In genomic region chr4:38099020-38099600, GRCh38 we compare ENCODE assay signal across 2 cellular contexts.
TF ChIP-seq lines count a peak whose summit lies in the region.

No MANE protein-coding gene starts in this region.

TF ChIP-seq in SK-N-SH, 30 proteins besides CTCF, POLR2A, EP300 and RAD21 (continued from another document):
- TF ChIP-seq IRF3 (IDR thresholded peaks at IDR 0.05; ENCODE audit: low read depth, low read length) (no peak), NFIC (IDR thresholded peaks at IDR 0.05; ENCODE audit: borderline replicate concordance) (no peak), NRF1 (IDR thresholded peaks at IDR 0.05; ENCODE audit: low read depth, low read length) (no peak), SIN3A (IDR thresholded peaks at IDR 0.05; ENCODE audit: borderline replicate concordance, low read depth, low read length) (no peak), YY1 (IDR thresholded peaks at IDR 0.05; ENCODE audit: low read depth) (no peak), MXI1 (IDR thresholded peaks at IDR 0.05; ENCODE audit: low read depth, low read length) (no peak), USF1 (IDR thresholded peaks at IDR 0.05; ENCODE audit: borderline replicate concordance, low read depth) (no peak), GATA2 (CRISPR knock-in tag; IDR thresholded peaks at IDR 0.05) (no peak), FOSL2 (IDR thresholded peaks at IDR 0.05; ENCODE audit: borderline replicate concordance, low read depth) (no peak), TCF12 (IDR thresholded peaks at IDR 0.05) (no peak)
- TF ChIP-seq, protein P1, sequence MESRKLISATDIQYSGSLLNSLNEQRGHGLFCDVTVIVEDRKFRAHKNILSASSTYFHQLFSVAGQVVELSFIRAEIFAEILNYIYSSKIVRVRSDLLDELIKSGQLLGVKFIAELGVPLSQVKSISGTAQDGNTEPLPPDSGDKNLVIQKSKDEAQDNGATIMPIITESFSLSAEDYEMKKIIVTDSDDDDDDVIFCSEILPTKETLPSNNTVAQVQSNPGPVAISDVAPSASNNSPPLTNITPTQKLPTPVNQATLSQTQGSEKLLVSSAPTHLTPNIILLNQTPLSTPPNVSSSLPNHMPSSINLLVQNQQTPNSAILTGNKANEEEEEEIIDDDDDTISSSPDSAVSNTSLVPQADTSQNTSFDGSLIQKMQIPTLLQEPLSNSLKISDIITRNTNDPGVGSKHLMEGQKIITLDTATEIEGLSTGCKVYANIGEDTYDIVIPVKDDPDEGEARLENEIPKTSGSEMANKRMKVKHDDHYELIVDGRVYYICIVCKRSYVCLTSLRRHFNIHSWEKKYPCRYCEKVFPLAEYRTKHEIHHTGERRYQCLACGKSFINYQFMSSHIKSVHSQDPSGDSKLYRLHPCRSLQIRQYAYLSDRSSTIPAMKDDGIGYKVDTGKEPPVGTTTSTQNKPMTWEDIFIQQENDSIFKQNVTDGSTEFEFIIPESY (IDR thresholded peaks at IDR 0.05; ENCODE audit: borderline replicate concordance, low read depth): no peak

TF ChIP-seq in SK-N-SH treated with all-trans-retinoic acid at 6 μM for 48 hours, 23 proteins besides CTCF, POLR2A, EP300 and RAD21 (continued from another document):
- no peak for TF ChIP-seq PATZ1 (CRISPR knock-in tag; IDR thresholded peaks at IDR 0.05; ENCODE audit: borderline replicate concordance)
- TF ChIP-seq, protein P2, sequence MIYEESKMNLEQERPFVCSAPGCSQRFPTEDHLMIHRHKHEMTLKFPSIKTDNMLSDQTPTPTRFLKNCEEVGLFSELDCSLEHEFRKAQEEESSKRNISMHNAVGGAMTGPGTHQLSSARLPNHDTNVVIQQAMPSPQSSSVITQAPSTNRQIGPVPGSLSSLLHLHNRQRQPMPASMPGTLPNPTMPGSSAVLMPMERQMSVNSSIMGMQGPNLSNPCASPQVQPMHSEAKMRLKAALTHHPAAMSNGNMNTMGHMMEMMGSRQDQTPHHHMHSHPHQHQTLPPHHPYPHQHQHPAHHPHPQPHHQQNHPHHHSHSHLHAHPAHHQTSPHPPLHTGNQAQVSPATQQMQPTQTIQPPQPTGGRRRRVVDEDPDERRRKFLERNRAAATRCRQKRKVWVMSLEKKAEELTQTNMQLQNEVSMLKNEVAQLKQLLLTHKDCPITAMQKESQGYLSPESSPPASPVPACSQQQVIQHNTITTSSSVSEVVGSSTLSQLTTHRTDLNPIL (CRISPR knock-in tag; IDR thresholded peaks at IDR 0.05; ENCODE audit: low read depth): no peak
- no peak for TF ChIP-seq PPARA (CRISPR knock-in tag; IDR thresholded peaks at IDR 0.05; ENCODE audit: borderline replicate concordance)
- TF ChIP-seq ESRRG (CRISPR knock-in tag; IDR thresholded peaks at IDR 0.05): no peak
- no peak for TF ChIP-seq BACH2 (CRISPR knock-in tag; IDR thresholded peaks at IDR 0.05; ENCODE audit: borderline replicate concordance)
- no peak for TF ChIP-seq SNAI2 (CRISPR knock-in tag; IDR thresholded peaks at IDR 0.05)
- TF ChIP-seq OSR1 (CRISPR knock-in tag; IDR thresholded peaks at IDR 0.05): no peak
- no peak for TF ChIP-seq GLIS3 (CRISPR knock-in tag; IDR thresholded peaks at IDR 0.05)
- no peak for TF ChIP-seq ZNF8 (CRISPR knock-in tag; IDR thresholded peaks at IDR 0.05)
- TF ChIP-seq ARNTL (CRISPR knock-in tag; IDR thresholded peaks at IDR 0.05; ENCODE audit: borderline replicate concordance, low read depth): no peak
- TF ChIP-seq ISL1 (CRISPR knock-in tag; IDR thresholded peaks at IDR 0.05): no peak
- no peak for TF ChIP-seq CSRNP3 (CRISPR knock-in tag; IDR thresholded peaks at IDR 0.05)
- no peak for TF ChIP-seq TOX (CRISPR knock-in tag; IDR thresholded peaks at IDR 0.05; ENCODE audit: borderline replicate concordance)
